Comparison of ENCODE assay signal across 34 cellular contexts in genomic region chr5:58054018-58054417, GRCh38.
"Had no signal": no experiment of that assay in that cellular context is flagged by ENCODE, and none has a peak within 500 bp of the region (broad histone marks: within the 10 kb centered on the region; RNA-seq: fewer than 3 reads in every experiment).

No MANE protein-coding gene starts in this region.

- DNase-seq: activated CD4-positive, alpha-beta memory T cell treated with anti-CD3 and anti-CD28 coated beads, Interleukin-2, amount 10 ng/mL, durations not matched to agents 7 days and 5 days; activated CD4-positive, alpha-beta T cell treated with anti-CD3 and anti-CD28 coated beads for 1 hour; activated CD4-positive, alpha-beta T cell treated with anti-CD3 and anti-CD28 coated beads for 36 hours; activated CD4-positive, alpha-beta T cell treated with anti-CD3 and anti-CD28 coated beads for 48 hours; activated CD4-positive, alpha-beta T cell treated with anti-CD3 and anti-CD28 coated beads, Interleukin-2, amount 10 ng/mL, durations not matched to agents 7 days and 5 days; activated CD4-positive, alpha-beta T cell treated with anti-CD3 and anti-CD28 coated beads, Interleukin-2, amount 50 U/mL, for 48 hours; activated CD4-positive, CD25-positive, alpha-beta regulatory T cell; activated CD8-positive, alpha-beta memory T cell treated with anti-CD3 and anti-CD28 coated beads for 24 hours; activated CD8-positive, alpha-beta memory T cell treated with anti-CD3 and anti-CD28 coated beads, Interleukin-2, amount 10 ng/mL, durations not matched to agents 7 days and 5 days; activated CD8-positive, alpha-beta T cell treated with anti-CD3 and anti-CD28 coated beads, Interleukin-2, amount 10 ng/mL, durations not matched to agents 7 days and 5 days; activated effector memory CD4-positive, alpha-beta T cell treated with anti-CD3 and anti-CD28 coated beads, Interleukin-2, amount 50 U/mL, for 16 hours; activated gamma-delta T cell treated with Interleukin-2 at 50 U/mL for 16 hours; activated naive CD4-positive, alpha-beta T cell; activated naive CD4-positive, alpha-beta T cell treated with anti-CD3 and anti-CD28 coated beads for 36 hours; activated naive CD4-positive, alpha-beta T cell treated with anti-CD3 and anti-CD28 coated beads, Interleukin-2, amount 50 U/mL, for 16 hours; activated naive CD8-positive, alpha-beta T cell treated with anti-CD3 and anti-CD28 coated beads for 36 hours; activated T-cell treated with anti-CD3 and anti-CD28 coated beads for 4 hours; activated T-cell treated with anti-CD3 and anti-CD28 coated beads, Interleukin-2, amount 50 U/mL, for 1 hour; activated T-cell treated with anti-CD3 and anti-CD28 coated beads, Interleukin-2, amount 50 U/mL, for 4 hours; activated T-cell treated with anti-CD3 and anti-CD28 coated beads, Interleukin-2, amount 50 U/mL, for 72 hours; adrenal gland; amniotic stem cell; aorta; body of pancreas; brain microvascular endothelial cell; central memory CD4-positive, alpha-beta T cell; T-helper 1 cell; T-helper 2 cell; T-helper 9 cell; WERI-Rb-1 had no signal

- ATAC-seq: activated CD4-positive, alpha-beta T cell treated with anti-CD3 and anti-CD28 coated beads for 36 hours; activated CD4-positive, CD25-positive, alpha-beta regulatory T cell treated with anti-CD3 and anti-CD28 coated beads, Interleukin-2, amount 50 U/mL, for 24 hours; activated CD8-positive, alpha-beta memory T cell treated with anti-CD3 and anti-CD28 coated beads, Interleukin-2, amount 10 ng/mL, durations not matched to agents 7 days and 5 days; activated CD8-positive, alpha-beta T cell treated with anti-CD3 and anti-CD28 coated beads, Interleukin-2, amount 10 ng/mL, durations not matched to agents 7 days and 5 days; activated naive CD4-positive, alpha-beta T cell treated with anti-CD3 and anti-CD28 coated beads, Interleukin-2, amount 50 U/mL, for 72 hours; activated T-cell treated with anti-CD3 and anti-CD28 coated beads, Interleukin-2, amount 50 U/mL, for 4 hours; activated T-cell treated with anti-CD3 and anti-CD28 coated beads, Interleukin-2, amount 50 U/mL, for 72 hours; activated T-helper 17 cell treated with anti-CD3 and anti-CD28 coated beads, Interleukin-2, amount 50 U/mL, for 72 hours; body of pancreas; WTC11 had no signal
